In genomic region chr7:137937202-137937560, GRCh38 we compare ENCODE assay signal across 15 cellular contexts.
DNase-seq lines count a peak whose midpoint lies in the region; ATAC-seq and TF ChIP-seq lines count a peak whose summit lies in the region.
"Had no signal": no experiment of that assay in that cellular context is flagged by ENCODE, and none has a peak within 500 bp of the region (broad histone marks: within the 10 kb centered on the region; RNA-seq: fewer than 3 reads in every experiment).

No MANE protein-coding gene starts in this region.

- H3K79me2 ChIP-seq in ACC112 (ENCODE audit: control insufficient read depth, insufficient read depth, low read length, unreplicated experiment) (peaks cover 86% of the 10 kb centered on the region), Loucy (ENCODE audit: insufficient read depth, low read length) (peaks cover 78% of the 10 kb centered on the region)

- no peaks in the 10 kb centered on the region for H3F3A ChIP-seq in Loucy (ENCODE audit: low read depth)

- H3K4me3 ChIP-seq in ACC112 (ENCODE audit: low read depth, low read length) = no peak overlapping the region
- no peak overlapping the region for H3K4me3 ChIP-seq in Loucy (ENCODE audit: low read length, poor library complexity, severe bottlenecking)
- H3K4me3 ChIP-seq in esophagus muscularis mucosa = no peak overlapping the region
- H3K4me3 ChIP-seq in neutrophil (ENCODE audit: low read depth in 1 of 2, low read length in 1 of 2) = no peak overlapping the region
- H3K4me3 ChIP-seq: SK-N-MC had no signal

- H2AFZ ChIP-seq in ACC112 (ENCODE audit: low read length, unreplicated experiment) = no peak overlapping the region
- H2AFZ ChIP-seq in Loucy (ENCODE audit: low read length) = no peak overlapping the region

- peak overlapping the region; percentile 85 for H3K9ac ChIP-seq in Loucy (ENCODE audit: low read depth, low read length, poor library complexity, severe bottlenecking)

- H3K9me3 ChIP-seq in Loucy (ENCODE audit: insufficient read depth, low read depth, low read length) = no peaks in the 10 kb centered on the region
- H3K9me3 ChIP-seq in esophagus muscularis mucosa = no peaks in the 10 kb centered on the region
- no peaks in the 10 kb centered on the region for H3K9me3 ChIP-seq in neutrophil

- no peak for DNase-seq in esophagus muscularis mucosa (ENCODE audit: extremely low spot score)
- no peak for DNase-seq in NCI-H2196 treated with DMSO at 0.1 percent for 48 hours (lab: John Stamatoyannopoulos, UW; ENCODE audit: unreplicated experiment)
- DNase-seq in Ammon's horn (ENCODE audit: low spot score) = no peak
- DNase-seq in NCI-H1436 treated with DMSO at 0.1 percent for 48 hours (lab: John Stamatoyannopoulos, UW) = no peak
- DNase-seq: activated CD4-positive, alpha-beta T cell treated with anti-CD3 and anti-CD28 coated beads, Interleukin-2, amount 50 U/mL, for 48 hours; activated naive CD8-positive, alpha-beta T cell treated with anti-CD3 and anti-CD28 coated beads, Interleukin-2, amount 10 ng/mL, durations not matched to agents 7 days and 5 days; NCI-H226; stimulated activated naive B cell treated with anti-CD40 and anti-IgM and Interleukin-4, amounts not matched to agents 10 μg/mL and 1 μg/mL and 100 μg/mL, for 72 hours had no signal

- intact Hi-C loops in esophagus muscularis mucosa (cut with DNase I) = no loop called here

- no peak for TF ChIP-seq POLR2A in esophagus muscularis mucosa (IDR thresholded peaks at IDR 0.05; ENCODE audit: low read depth)

- H3K27me3 ChIP-seq in ACC112 (ENCODE audit: insufficient read depth, low read length) (no peaks in the 10 kb centered on the region), Loucy (ENCODE audit: insufficient read depth, low read length, poor library complexity, severe bottlenecking) (no peaks in the 10 kb centered on the region), esophagus muscularis mucosa (no peaks in the 10 kb centered on the region), neutrophil (no peaks in the 10 kb centered on the region)

- H3K4me2 ChIP-seq in Loucy (ENCODE audit: low read depth, low read length, poor library complexity, severe bottlenecking) = peak overlapping the region; percentile 86

- peak overlapping the region; percentile 38; the same call in 1 of the 2 replicates for H3K27ac ChIP-seq in ACC112 (ENCODE audit: low read depth, low read length)
- H3K27ac ChIP-seq in esophagus muscularis mucosa (replicated peaks in 1 of 4) = peak overlapping the region; percentile 69 to 81 (median 72)
- peak overlapping the region; percentile 69 for H3K27ac ChIP-seq in neutrophil
- H3K27ac ChIP-seq: C4-2B, epithelial cell of prostate, SK-N-MC had no signal

- H4K20me1 ChIP-seq in Loucy (ENCODE audit: insufficient read depth, low read length, poor library complexity, severe bottlenecking) = peaks cover 3% of the 10 kb centered on the region

- TF ChIP-seq CTCF in Loucy (conservative IDR thresholded peaks at IDR 0.05; ENCODE audit: low read length) (no peak), esophagus muscularis mucosa (IDR thresholded peaks at IDR 0.05) (no peak), neutrophil (IDR thresholded peaks at IDR 0.05) (no peak)

- H3K4me1 ChIP-seq in ACC112 (ENCODE audit: control insufficient read depth, insufficient read depth, low read length, unreplicated experiment) (peaks cover 68% of the 10 kb centered on the region), Loucy (ENCODE audit: insufficient read depth, low read length, poor library complexity, severe bottlenecking) (peaks cover 47% of the 10 kb centered on the region), esophagus muscularis mucosa (peaks cover 72 to 87% (median 85%) of the 10 kb centered on the region in 4 donors), neutrophil (ENCODE audit: control insufficient read depth in 1 of 2, insufficient read depth in 1 of 2, low read depth in 1 of 2, low read length in 1 of 2) (peaks cover 45 to 50% of the 10 kb centered on the region in 2 experiments)

- TF ChIP-seq EP300 in esophagus muscularis mucosa (IDR thresholded peaks at IDR 0.05) = no peak

- H3K9me2 ChIP-seq in Loucy (replicated peaks; ENCODE audit: low read depth, low read length) = no peaks in the 10 kb centered on the region

- no peak for ATAC-seq in HG03095 (IDR thresholded peaks at IDR 0.05; ENCODE audit: unreplicated experiment)
- ATAC-seq: stimulated activated naive B cell treated with anti-CD40 and anti-IgM and Interleukin-4, amounts not matched to agents 10 μg/mL and 1 μg/mL and 100 μg/mL, for 72 hours had no signal

- peaks cover 16% of the 10 kb centered on the region; the same call in 1 of the 2 replicates for H3K36me3 ChIP-seq in ACC112 (ENCODE audit: insufficient read depth, low read length)
- H3K36me3 ChIP-seq in Loucy (ENCODE audit: insufficient read depth, low read length) = no peaks in the 10 kb centered on the region
- H3K36me3 ChIP-seq in esophagus muscularis mucosa = no peaks in the 10 kb centered on the region
- no peaks in the 10 kb centered on the region for H3K36me3 ChIP-seq in neutrophil
